Comparison of ENCODE assay signal across 30 cellular contexts in genomic region chr2:191215205-191215604, GRCh38.
"Had no signal": no experiment of that assay in that cellular context is flagged by ENCODE, and none has a peak within 500 bp of the region (broad histone marks: within the 10 kb centered on the region; RNA-seq: fewer than 3 reads in every experiment).

No MANE protein-coding gene starts in this region.

- H3K4me3 ChIP-seq: neural progenitor cell, ovary, psoas muscle, right lobe of liver, skin epidermis, smooth muscle cell, spleen, stomach, thoracic aorta, thyroid gland, tibial nerve, upper lobe of left lung, vagina had no signal

- H3K27ac Mint-ChIP-seq: natural killer cell; nephron; neural progenitor cell; progenitor cell of endocrine pancreas; stimulated activated naive B cell treated with anti-CD40 and anti-IgM and Interleukin-4, amounts not matched to agents 10 μg/mL and 1 μg/mL and 100 μg/mL, for 72 hours; stimulated activated naive CD8-positive, alpha-beta T cell treated with anti-CD3 and anti-CD28 coated beads, Interleukin-15, Interleukin-2, amounts not matched to agents 100 ng/mL and 50 ng/mL, for 24 hours had no signal

- H3K9me3 ChIP-seq: ovary, right lobe of liver, thyroid gland had no signal

- FAIRE-seq: urothelium cell line had no signal

- H3K4me1 ChIP-seq: neural progenitor cell, parathyroid adenoma, psoas muscle had no signal

- H3K36me3 Mint-ChIP-seq: neural progenitor cell had no signal

- H3K4me3 Mint-ChIP-seq: natural killer cell; nephron; neural progenitor cell; stimulated activated naive B cell treated with anti-CD40 and anti-IgM and Interleukin-4, amounts not matched to agents 10 μg/mL and 1 μg/mL and 100 μg/mL, for 72 hours; stimulated activated naive CD8-positive, alpha-beta T cell treated with anti-CD3 and anti-CD28 coated beads, Interleukin-15, Interleukin-2, amounts not matched to agents 100 ng/mL and 50 ng/mL, for 24 hours had no signal

- DNase-seq: natural killer cell; occipital lobe; ovary; posterior cingulate gyrus; psoas muscle; right cardiac atrium; right lobe of liver; spleen; stimulated activated CD4-positive, alpha-beta T cell treated with anti-CD3 and anti-CD28 coated beads, Interleukin-12 subunit alpha, Interleukin-12 subunit beta, amount 100 ng/mL, for 4 hours; stimulated activated CD4-positive, alpha-beta T cell treated with anti-CD3 and anti-CD28 coated beads, Interleukin-1b, Interleukin-23, amount 100 ng/mL, for 48 hours; stimulated activated CD4-positive, alpha-beta T cell treated with anti-CD3 and anti-CD28 coated beads, Interleukin-4, amount 100 ng/mL, for 1 hour; stimulated activated CD4-positive, alpha-beta T cell treated with anti-CD3 and anti-CD28 coated beads, Interleukin-4, amount 100 ng/mL, for 4 hours; stimulated activated CD8-positive, alpha-beta memory T cell treated with anti-CD3 and anti-CD28 coated beads, Interleukin-4, amount 100 ng/mL, for 48 hours; stimulated activated naive B cell treated with anti-CD40 and anti-IgM and Interleukin-4, amounts not matched to agents 10 μg/mL and 1 μg/mL and 100 μg/mL, for 72 hours; stimulated activated naive CD4-positive, alpha-beta T cell treated with Interleukin-2 at 50 U/mL for 16 hours; stomach; trophoblast cell had no signal

- H3K27ac ChIP-seq: neural progenitor cell, ovary, parathyroid adenoma, psoas muscle, right lobe of liver, skin epidermis, spleen, stomach, thoracic aorta, thyroid gland, tibial nerve, vagina had no signal

- H3K4me2 ChIP-seq: neural progenitor cell, smooth muscle cell had no signal

- ATAC-seq: natural killer cell; psoas muscle; stimulated activated naive B cell treated with anti-CD40 and anti-IgM and Interleukin-4, amounts not matched to agents 10 μg/mL and 1 μg/mL and 100 μg/mL, for 72 hours had no signal

- H3K27me3 Mint-ChIP-seq: progenitor cell of endocrine pancreas had no signal
